ENCODE assay signal across 30 cellular contexts in the genomic region with DNA sequence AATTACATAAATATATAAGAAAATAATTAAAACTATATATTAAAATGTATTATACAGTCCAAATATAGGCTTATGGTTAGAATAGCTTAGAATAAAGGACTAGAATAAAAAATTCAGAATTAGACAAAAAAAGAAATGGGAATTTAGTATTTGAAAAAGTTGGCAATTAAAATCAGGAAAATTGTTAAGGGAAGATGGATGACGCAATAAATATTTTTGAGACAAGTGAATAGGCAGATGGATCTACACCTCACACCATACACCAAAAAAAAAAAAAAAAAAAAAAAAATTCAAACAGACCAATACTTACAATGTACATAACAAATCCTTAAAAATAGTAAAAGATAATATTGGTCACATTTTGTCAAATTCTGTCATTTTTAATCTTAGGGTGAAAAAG.
"Had no signal": no experiment of that assay in that cellular context is flagged by ENCODE, and none has a peak within 500 bp of the region (broad histone marks: within the 10 kb centered on the region; RNA-seq: fewer than 3 reads in every experiment).

No MANE protein-coding gene starts in this region.

- H3K4me1 ChIP-seq: esophagus squamous epithelium had no signal

- ATAC-seq: activated CD4-positive, CD25-positive, alpha-beta regulatory T cell treated with anti-CD3 and anti-CD28 coated beads, Interleukin-2, amount 50 U/mL, for 24 hours; activated CD8-positive, alpha-beta T cell treated with anti-CD3 and anti-CD28 coated beads for 36 hours; activated T-cell treated with anti-CD3 and anti-CD28 coated beads, Interleukin-2, amount 50 U/mL, for 4 hours; activated T-helper 17 cell treated with anti-CD3 and anti-CD28 coated beads, Interleukin-2, amount 50 U/mL, for 72 hours; T-helper 17 cell had no signal

- H3K4me3 ChIP-seq: coronary artery, dorsolateral prefrontal cortex, esophagus squamous epithelium had no signal

- DNase-seq: activated B cell treated with CpG ODN at 0.5 μM for 24 hours; activated CD4-positive, alpha-beta T cell treated with anti-CD3 and anti-CD28 coated beads for 48 hours; activated CD4-positive, alpha-beta T cell treated with anti-CD3 and anti-CD28 coated beads, Interleukin-2, amount 50 U/mL, for 1 hour; activated CD4-positive, alpha-beta T cell treated with anti-CD3 and anti-CD28 coated beads, Interleukin-2, amount 50 U/mL, for 48 hours; activated CD8-positive, alpha-beta memory T cell treated with anti-CD3 and anti-CD28 coated beads for 24 hours; activated CD8-positive, alpha-beta T cell treated with anti-CD3 and anti-CD28 coated beads for 36 hours; activated effector memory CD4-positive, alpha-beta T cell treated with Interleukin-2 at 50 U/mL for 16 hours; activated gamma-delta T cell treated with Interleukin-2 at 50 U/mL for 16 hours; activated naive CD4-positive, alpha-beta T cell treated with anti-CD3 and anti-CD28 coated beads, Interleukin-2, amount 50 U/mL, for 16 hours; activated naive CD4-positive, alpha-beta T cell treated with Interleukin-2 at 50 U/mL for 16 hours; activated T-cell treated with anti-CD3 and anti-CD28 coated beads, Interleukin-2, amount 50 U/mL, for 4 hours; amniotic stem cell; anterior cingulate cortex; brain microvascular endothelial cell; dorsolateral prefrontal cortex; effector memory CD4-positive, alpha-beta T cell; endodermal cell; erythroblast; esophagus squamous epithelium; foreskin melanocyte; head of caudate nucleus; T-helper 1 cell; T-helper 17 cell; T1000; WERI-Rb-1 had no signal

- H3K36me3 ChIP-seq: brain microvascular endothelial cell, esophagus squamous epithelium, WERI-Rb-1 had no signal

- H3K27me3 ChIP-seq: brain microvascular endothelial cell, dorsolateral prefrontal cortex, esophagus squamous epithelium had no signal

- FAIRE-seq: astrocyte, bronchial epithelial cell had no signal

- H3K27ac ChIP-seq: brain microvascular endothelial cell, coronary artery, dorsolateral prefrontal cortex, esophagus squamous epithelium, WERI-Rb-1 had no signal
